18 cellular contexts compared by ENCODE assay signal in the genomic region with DNA sequence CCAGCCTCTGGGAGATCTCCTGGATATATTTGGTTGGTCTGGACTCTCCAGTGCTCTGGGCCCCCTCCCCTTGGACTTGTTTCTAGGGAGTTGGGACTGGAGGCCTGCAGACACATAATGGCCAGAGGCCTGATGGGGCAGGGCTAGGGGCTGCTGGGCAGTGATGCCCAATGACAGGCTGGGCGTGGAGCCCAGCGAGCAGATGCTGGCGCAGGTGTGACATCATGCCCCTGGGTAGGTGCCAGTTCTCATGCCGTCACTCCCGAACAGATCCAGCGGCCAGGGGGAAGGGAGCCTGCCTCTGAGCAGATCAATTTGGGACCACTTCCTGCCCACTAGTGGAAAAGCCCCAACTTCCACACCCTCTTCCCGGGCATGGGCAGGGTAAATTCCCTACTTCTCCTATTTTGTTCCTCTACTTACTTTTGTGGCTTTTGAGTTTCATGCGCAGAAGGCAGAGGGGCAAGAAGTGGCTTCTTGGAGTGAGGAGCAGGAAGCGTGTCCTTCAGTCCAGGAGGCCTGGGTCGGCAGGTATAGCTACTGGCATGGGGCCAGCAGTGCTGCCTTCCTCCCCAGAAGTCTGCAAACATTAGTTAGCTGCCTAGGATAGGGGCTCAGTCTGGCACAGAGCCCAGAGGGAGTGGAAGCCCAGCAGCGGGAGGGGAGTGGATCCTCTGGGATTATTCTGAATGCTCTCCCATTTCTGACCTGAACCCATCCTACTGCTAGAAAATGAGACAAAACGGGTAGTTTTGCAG. TPM values are rescaled to one million over a fixed set of nuclear protein-coding genes. Genes with fewer than 3 reads are reported as not detected.
DNase-seq lines count a peak whose midpoint lies in the region; ATAC-seq and TF ChIP-seq lines count a peak whose summit lies in the region.
"Had no signal": no experiment of that assay in that cellular context is flagged by ENCODE, and none has a peak within 500 bp of the region (broad histone marks: within the 10 kb centered on the region; RNA-seq: fewer than 3 reads in every experiment).

No MANE protein-coding gene starts in this region.

- 41 to 52% (median 45%) methylated on average over 8 to 12 of the region's 12 CpGs for WGBS in psoas muscle, 3 donors

- H3K27ac ChIP-seq in dorsolateral prefrontal cortex (peak overlapping the region in 21 of 59 donors; percentile 17 to 81 (median 55)), psoas muscle (peak overlapping the region; percentile 65), ascending aorta (no peak overlapping the region)
- H3K27ac ChIP-seq: A549, neutrophil, stomach, vagina had no signal

- DNase-seq in NCI-H2227 (lab: John Stamatoyannopoulos, UW; ENCODE audit: unreplicated experiment) (peak; percentile 32), NCI-H2227 treated with DMSO at 0.1 percent for 48 hours (lab: John Stamatoyannopoulos, UW) (no peak), NCI-H446 treated with DMSO at 0.1 percent for 48 hours (lab: John Stamatoyannopoulos, UW) (peak; percentile 51), dorsolateral prefrontal cortex (peak; percentile 46 to 83 (median 67)), psoas muscle (peak; percentile 80 to 91), GM19238 (ENCODE audit: insufficient read length, low spot score) (no peak), ascending aorta (ENCODE audit: low spot score in 2 of 2) (no peak), RKO (ENCODE audit: low spot score) (no peak)
- DNase-seq: activated CD4-positive, alpha-beta T cell treated with anti-CD3 and anti-CD28 coated beads, Interleukin-2, amount 50 U/mL, for 4 hours; amniotic stem cell; CD8-positive, alpha-beta memory T cell; IMR-90; stomach had no signal

- H3K4me3 ChIP-seq in dorsolateral prefrontal cortex (peak overlapping the region in 1 of 59 donors; percentile 5), psoas muscle (no peak overlapping the region), ascending aorta (no peak overlapping the region)
- H3K4me3 ChIP-seq: A549, stomach, vagina had no signal

- ATAC-seq in psoas muscle, result peak; percentile 34 to 52 (median 44)
- ATAC-seq: A549 had no signal

- H3K36me3 ChIP-seq in psoas muscle (ENCODE audit: insufficient read depth in 1 of 2, low read depth in 1 of 2) (no peaks in the 10 kb centered on the region), ascending aorta (peaks cover 0 to 9% of the 10 kb centered on the region in 2 donors)
- H3K36me3 ChIP-seq: vagina had no signal

- H3K4me1 ChIP-seq in psoas muscle, result peaks cover 46% of the 10 kb centered on the region
- peaks cover 0 to under 1% of the 10 kb centered on the region in 2 donors for H3K4me1 ChIP-seq in ascending aorta

- intact Hi-C loops in dorsolateral prefrontal cortex (cut with DNase I), result no loop called here
- intact Hi-C loops in psoas muscle (cut with DNase I), result no loop called here
- intact Hi-C loops in ascending aorta (cut with DNase I), result no loop called here

- H3K9me3 ChIP-seq in psoas muscle, result no peaks in the 10 kb centered on the region
- no peaks in the 10 kb centered on the region for H3K9me3 ChIP-seq in ascending aorta
- H3K9me3 ChIP-seq: A549, neutrophil, stomach, vagina had no signal

- H3K27me3 ChIP-seq in dorsolateral prefrontal cortex (no peaks in the 10 kb centered on the region), psoas muscle (ENCODE audit: insufficient read depth in 3 of 3, low read length in 2 of 3) (no peaks in the 10 kb centered on the region), ascending aorta (no peaks in the 10 kb centered on the region)
- H3K27me3 ChIP-seq: neutrophil, stomach, vagina had no signal

- no peak for TF ChIP-seq CTCF in dorsolateral prefrontal cortex (IDR thresholded peaks at IDR 0.05 in 54 of 56, conservative IDR thresholded peaks at IDR 0.05 in 2 of 56; ENCODE audit: low read depth in 1 of 56, partially characterized antibody in 56 of 56)
- no peak for TF ChIP-seq CTCF in psoas muscle (IDR thresholded peaks at IDR 0.05)
- no peak for TF ChIP-seq CTCF in ascending aorta (IDR thresholded peaks at IDR 0.05)

RNA-seq across cellular contexts. Expression of a gene that starts 6.1 kb away (rescaled TPM):
- total RNA-seq in dorsolateral prefrontal cortex (100 to 1,000 TPM in 76 of 120 experiments, 10 to 100 TPM in 44; 78.1 to 133 (median 103) TPM), psoas muscle (10 to 100 TPM; 11.9 to 20.9 (median 14.9) TPM), ascending aorta (239 TPM)
- polyA plus RNA-seq in psoas muscle, result 10 to 100 TPM; 13.1 to 29.0 (median 14.5) TPM

RNA-seq across cellular contexts. Expression of a gene that starts 8.6 kb away (rescaled TPM):
- total RNA-seq in dorsolateral prefrontal cortex, result 10 to 100 TPM in 45 of 120 experiments, 1 to 10 TPM in 75; 4.9 to 16.4 (median 9.2) TPM
- total RNA-seq in psoas muscle, result under 1 TPM in 1 of 4 donors, not detected in 3; 0.46 TPM
- polyA plus RNA-seq in psoas muscle, result 1 to 10 TPM in 1 of 3 donors, under 1 TPM in 2; 0.26 to 3.6 (median 0.44) TPM
- not detected for total RNA-seq in ascending aorta
- total RNA-seq: H1, IMR-90 had no signal
- polyA plus RNA-seq: fibroblast of lung had no signal

RNA-seq across cellular contexts. Expression of a gene that starts 34.6 kb away (rescaled TPM):
- total RNA-seq in dorsolateral prefrontal cortex, result 10 to 100 TPM in 37 of 120 experiments, 1 to 10 TPM in 83; 2.6 to 27.6 (median 9.0) TPM
- total RNA-seq in psoas muscle, result 100 to 1,000 TPM; 387 to 784 (median 462) TPM
- 100 to 1,000 TPM; 136 to 315 (median 282) TPM for polyA plus RNA-seq in psoas muscle
- not detected for total RNA-seq in ascending aorta
- total RNA-seq: IMR-90 had no signal
- polyA plus RNA-seq: CD8-positive, alpha-beta memory T cell; fibroblast of lung had no signal

RNA-seq across cellular contexts. Expression of a gene that starts 39.7 kb away (rescaled TPM):
- total RNA-seq in dorsolateral prefrontal cortex, result 10 to 100 TPM; 37.3 to 76.0 (median 50.6) TPM
- 10 to 100 TPM; 17.5 to 44.9 (median 31.1) TPM for total RNA-seq in psoas muscle
- 10 to 100 TPM; 21.6 to 49.4 (median 24.2) TPM for polyA plus RNA-seq in psoas muscle
- total RNA-seq in ascending aorta, result 76.2 TPM

RNA-seq across cellular contexts. Expression of a gene that starts 41.6 kb away (rescaled TPM):
- total RNA-seq in dorsolateral prefrontal cortex (10 to 100 TPM in 26 of 120 experiments, 1 to 10 TPM in 94; 2.2 to 19.1 (median 7.4) TPM), psoas muscle (not detected), ascending aorta (not detected)
- polyA plus RNA-seq in psoas muscle, result not detected
- total RNA-seq: CD8-positive, alpha-beta memory T cell; fibroblast of lung; IMR-90; stomach had no signal
- polyA plus RNA-seq: A549; CD8-positive, alpha-beta memory T cell; fibroblast of lung; IMR-90; stomach had no signal

Comparison
In these comparisons a context has a peak if more than half of its experiments do, and no peak if none do; other contexts are left out.
1. DNase-seq: peak in NCI-H2227 (single experiment), NCI-H446 treated with DMSO at 0.1 percent for 48 hours (single experiment), dorsolateral prefrontal cortex (10 of 10) and psoas muscle (2 of 2); none in NCI-H2227 treated with DMSO at 0.1 percent for 48 hours (single experiment), GM19238 (single experiment), ascending aorta (0 of 2) and RKO (single experiment).
2. RNA of a gene that starts 34.6 kb away (total RNA-seq): 387 to 784 TPM in psoas muscle; 2.6 to 27.6 TPM in dorsolateral prefrontal cortex and not detected in ascending aorta (single experiment); every median in the first group is over 10 times any median in the second.